Comparison of ENCODE assay signal across 18 cellular contexts in the genomic region with DNA sequence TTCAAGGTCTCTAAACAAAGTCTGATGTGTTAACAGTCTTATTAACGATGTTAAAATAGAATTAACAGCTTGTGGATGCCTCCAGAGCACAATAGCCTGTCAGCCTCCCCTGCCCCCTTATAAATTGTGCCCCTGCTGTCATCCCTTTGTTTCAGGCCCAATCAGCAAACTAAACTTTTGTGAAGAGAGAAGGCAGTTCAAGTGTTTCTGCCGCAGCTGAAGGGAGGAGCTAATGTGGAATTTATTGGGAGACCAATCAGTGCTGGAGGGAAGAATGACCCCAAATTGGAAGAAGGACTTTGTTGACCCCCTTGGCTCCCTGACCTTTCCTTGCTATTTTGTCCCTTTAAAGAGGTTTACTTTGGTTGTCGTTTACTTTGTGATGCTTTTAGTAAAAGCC. TPM values are rescaled to one million over a fixed set of nuclear protein-coding genes. Genes with fewer than 3 reads are reported as not detected.
DNase-seq lines count a peak whose midpoint lies in the region; ATAC-seq and TF ChIP-seq lines count a peak whose summit lies in the region.
"Had no signal": no experiment of that assay in that cellular context is flagged by ENCODE, and none has a peak within 500 bp of the region (broad histone marks: within the 10 kb centered on the region; RNA-seq: fewer than 3 reads in every experiment).

No MANE protein-coding gene starts in this region.

- peak overlapping the region; percentile 38 for H3K4me3 Mint-ChIP-seq in WTC11
- H3K4me3 Mint-ChIP-seq: CD4-positive, alpha-beta T cell; immature natural killer cell had no signal

- no peak overlapping the region for H4K8ac ChIP-seq in mesendoderm (ENCODE audit: low read depth, low read length)

- POLR2A ChIA-PET in WTC11 (lab: Charles Lee): interaction anchor here (0.6 to 1.1 kb wide), 3 partner anchors 10 to 25 kb away, joined by 3 to 5 read pairs (median 4); no protein-coding TSS in a partner anchor

- DNase-seq in G401 (ENCODE audit: low spot score) (peak; percentile 79), NCI-H128 (lab: John Stamatoyannopoulos, UW; ENCODE audit: unreplicated experiment) (peak; percentile 42), WTC11 (ENCODE audit: low spot score) (peak; percentile 63), mesendoderm (peak; percentile 83), NCI-H2107 treated with DMSO at 0.1 percent for 48 hours (lab: John Stamatoyannopoulos, UW; ENCODE audit: unreplicated experiment) (no peak), SKM-1 treated with dmso at 0.1 percent for 144 hours (lab: John Stamatoyannopoulos, UW; ENCODE audit: unreplicated experiment) (no peak)
- DNase-seq: amygdala; CD4-positive, alpha-beta T cell; effector CD8-positive, alpha-beta T cell; esophagus squamous epithelium; immature natural killer cell; left ventricle myocardium superior; NCI-H1092; NCI-H2227 treated with DMSO at 0.1 percent for 48 hours; occipital lobe; Right ventricle myocardium superior; T-helper 1 cell had no signal

- no peak overlapping the region for H3K18ac ChIP-seq in mesendoderm (ENCODE audit: low read length)

- in situ Hi-C loops in G401 (cut with HindIII; ENCODE audit: low sequenced_read_pairs): no loop called here

- no peak for TF ChIP-seq CTCF in WTC11 (IDR thresholded peaks at IDR 0.05)

- no peak overlapping the region for H2AK5ac ChIP-seq in mesendoderm (ENCODE audit: low read length)

- H4K5ac ChIP-seq in mesendoderm (ENCODE audit: low read length): no peak overlapping the region

- no peaks in the 10 kb centered on the region for H3K79me1 ChIP-seq in mesendoderm (ENCODE audit: low read length)

- H3K79me2 ChIP-seq in mesendoderm (ENCODE audit: control insufficient read depth, insufficient read depth, low read length): no peaks in the 10 kb centered on the region

- H3K9me3 Mint-ChIP-seq in WTC11: no peaks in the 10 kb centered on the region
- H3K9me3 Mint-ChIP-seq: CD4-positive, alpha-beta T cell; immature natural killer cell had no signal

- H3K27ac Mint-ChIP-seq in WTC11: peak overlapping the region; percentile 98
- H3K27ac Mint-ChIP-seq: CD4-positive, alpha-beta T cell; immature natural killer cell had no signal

- H3K27me3 ChIP-seq in mesendoderm (ENCODE audit: insufficient read depth, low read length, poor library complexity): no peaks in the 10 kb centered on the region
- H3K27me3 ChIP-seq: esophagus squamous epithelium had no signal

- no peak overlapping the region for H3K4me3 ChIP-seq in mesendoderm (ENCODE audit: low read length)
- H3K4me3 ChIP-seq: esophagus squamous epithelium had no signal

- no peak overlapping the region for H2BK15ac ChIP-seq in mesendoderm (replicated peaks; ENCODE audit: low read depth)

- CTCF ChIA-PET in WTC11 (lab: Charles Lee): interaction anchor here (0.6 to 1.5 kb wide), 8 partner anchors 13 to 274 kb away, joined by 3 to 8 read pairs (median 3); no protein-coding TSS in a partner anchor

- peaks cover 6% of the 10 kb centered on the region for H3K4me1 ChIP-seq in mesendoderm (ENCODE audit: control insufficient read depth, low read depth, low read length)

- H3K27me3 Mint-ChIP-seq in WTC11 (ENCODE audit: low read depth): no peaks in the 10 kb centered on the region
- H3K27me3 Mint-ChIP-seq: CD4-positive, alpha-beta T cell had no signal

- H3K27ac ChIP-seq in mesendoderm (ENCODE audit: low read depth, low read length): no peak overlapping the region
- H3K27ac ChIP-seq: esophagus squamous epithelium had no signal

- H3K4me2 ChIP-seq in mesendoderm (ENCODE audit: low read length): no peak overlapping the region

- H2BK5ac ChIP-seq in mesendoderm (ENCODE audit: low read length): no peak overlapping the region

- H2BK120ac ChIP-seq in mesendoderm (ENCODE audit: low read depth, low read length): no peak overlapping the region

- WGBS in mesendoderm (ENCODE audit: extremely low coverage, insufficient coverage, low lambda C conversion rate): no CpG with 5 or more reads among the region's 3 CpGs

- ATAC-seq in WTC11 (peak; percentile 59), HG02884 (IDR thresholded peaks at IDR 0.05; ENCODE audit: unreplicated experiment) (no peak)
- ATAC-seq: left ventricle myocardium superior had no signal

- no peak overlapping the region for H3K23ac ChIP-seq in mesendoderm (ENCODE audit: low read length)

- H3K56ac ChIP-seq in mesendoderm (ENCODE audit: low read length): no peak overlapping the region

- peaks cover 81% of the 10 kb centered on the region for H3K4me1 Mint-ChIP-seq in WTC11

- H3K9ac ChIP-seq in mesendoderm (ENCODE audit: low read length): no peak overlapping the region

- no peaks in the 10 kb centered on the region for H3K36me3 ChIP-seq in mesendoderm (ENCODE audit: control insufficient read depth, insufficient read depth, low read length)
- H3K36me3 ChIP-seq: esophagus squamous epithelium had no signal

- no peak overlapping the region for H3K4ac ChIP-seq in mesendoderm (ENCODE audit: low read depth, low read length)

- H3K36me3 Mint-ChIP-seq in WTC11: no peaks in the 10 kb centered on the region

TF ChIP-seq in WTC11, 78 proteins besides CTCF, POLR2A, EP300 and RAD21 (continues in another document):
- TF ChIP-seq, protein P1, sequence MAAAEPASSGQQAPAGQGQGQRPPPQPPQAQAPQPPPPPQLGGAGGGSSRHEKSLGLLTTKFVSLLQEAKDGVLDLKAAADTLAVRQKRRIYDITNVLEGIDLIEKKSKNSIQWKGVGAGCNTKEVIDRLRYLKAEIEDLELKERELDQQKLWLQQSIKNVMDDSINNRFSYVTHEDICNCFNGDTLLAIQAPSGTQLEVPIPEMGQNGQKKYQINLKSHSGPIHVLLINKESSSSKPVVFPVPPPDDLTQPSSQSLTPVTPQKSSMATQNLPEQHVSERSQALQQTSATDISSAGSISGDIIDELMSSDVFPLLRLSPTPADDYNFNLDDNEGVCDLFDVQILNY (CRISPR knock-in tag; IDR thresholded peaks at IDR 0.05): no peak
- peak; percentile 53; the same call in 1 of the 2 replicates for TF ChIP-seq TEAD1 (CRISPR knock-in tag; IDR thresholded peaks at IDR 0.05)
- TF ChIP-seq ZBTB21 (CRISPR knock-in tag; IDR thresholded peaks at IDR 0.05; ENCODE audit: borderline replicate concordance): no peak
- TF ChIP-seq, protein P2, sequence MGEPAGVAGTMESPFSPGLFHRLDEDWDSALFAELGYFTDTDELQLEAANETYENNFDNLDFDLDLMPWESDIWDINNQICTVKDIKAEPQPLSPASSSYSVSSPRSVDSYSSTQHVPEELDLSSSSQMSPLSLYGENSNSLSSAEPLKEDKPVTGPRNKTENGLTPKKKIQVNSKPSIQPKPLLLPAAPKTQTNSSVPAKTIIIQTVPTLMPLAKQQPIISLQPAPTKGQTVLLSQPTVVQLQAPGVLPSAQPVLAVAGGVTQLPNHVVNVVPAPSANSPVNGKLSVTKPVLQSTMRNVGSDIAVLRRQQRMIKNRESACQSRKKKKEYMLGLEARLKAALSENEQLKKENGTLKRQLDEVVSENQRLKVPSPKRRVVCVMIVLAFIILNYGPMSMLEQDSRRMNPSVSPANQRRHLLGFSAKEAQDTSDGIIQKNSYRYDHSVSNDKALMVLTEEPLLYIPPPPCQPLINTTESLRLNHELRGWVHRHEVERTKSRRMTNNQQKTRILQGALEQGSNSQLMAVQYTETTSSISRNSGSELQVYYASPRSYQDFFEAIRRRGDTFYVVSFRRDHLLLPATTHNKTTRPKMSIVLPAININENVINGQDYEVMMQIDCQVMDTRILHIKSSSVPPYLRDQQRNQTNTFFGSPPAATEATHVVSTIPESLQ (CRISPR knock-in tag; IDR thresholded peaks at IDR 0.05): no peak
- TF ChIP-seq MYBL2 (CRISPR knock-in tag; IDR thresholded peaks at IDR 0.05): no peak
- 0 out of 2 replicates have a peak, but pooled peaks have one; percentile 49 for TF ChIP-seq SP1 (CRISPR knock-in tag; conservative IDR thresholded peaks at IDR 0.05)
- no peak for TF ChIP-seq TEAD4 (CRISPR knock-in tag; IDR thresholded peaks at IDR 0.05)
- TF ChIP-seq ZNF416 (CRISPR knock-in tag; IDR thresholded peaks at IDR 0.05): no peak
- no peak for TF ChIP-seq STAT6 (CRISPR knock-in tag; conservative IDR thresholded peaks at IDR 0.05; ENCODE audit: low read depth)
- 0 out of 2 replicates have a peak, but pooled peaks have one; percentile 17 for TF ChIP-seq FOXK1 (CRISPR knock-in tag; IDR thresholded peaks at IDR 0.05)
- peak; percentile 70; the same call in 1 of the 2 replicates for TF ChIP-seq FOXP4 (CRISPR knock-in tag; IDR thresholded peaks at IDR 0.05)

RNA-seq across cellular contexts. Expression of gene CLYBL, which starts 55.3 kb away (rescaled TPM):
- total RNA-seq in G401 (2014; rRNA removed; shearing (Covaris generic)): 13.4 and 14.1 TPM in 2 replicates
- total RNA-seq in WTC11 (2021): 8.8 to 17.3 TPM (median 14.7 TPM) in 3 replicates
- polyA plus RNA-seq in mesendoderm (2013, experiment 1 of 2): 3.6 TPM
- polyA plus RNA-seq in mesendoderm (2013, experiment 2 of 2): 4.2 TPM

Comparison
In these comparisons a context has a peak if more than half of its experiments do, and no peak if none do; other contexts are left out.
1. DNase-seq: peak in G401 (single experiment), NCI-H128 (single experiment), WTC11 (single experiment) and mesendoderm (single experiment); none in NCI-H2107 treated with DMSO at 0.1 percent for 48 hours (single experiment) and SKM-1 treated with dmso at 0.1 percent for 144 hours (single experiment).